19 cellular contexts compared by ENCODE assay signal in the genomic region with DNA sequence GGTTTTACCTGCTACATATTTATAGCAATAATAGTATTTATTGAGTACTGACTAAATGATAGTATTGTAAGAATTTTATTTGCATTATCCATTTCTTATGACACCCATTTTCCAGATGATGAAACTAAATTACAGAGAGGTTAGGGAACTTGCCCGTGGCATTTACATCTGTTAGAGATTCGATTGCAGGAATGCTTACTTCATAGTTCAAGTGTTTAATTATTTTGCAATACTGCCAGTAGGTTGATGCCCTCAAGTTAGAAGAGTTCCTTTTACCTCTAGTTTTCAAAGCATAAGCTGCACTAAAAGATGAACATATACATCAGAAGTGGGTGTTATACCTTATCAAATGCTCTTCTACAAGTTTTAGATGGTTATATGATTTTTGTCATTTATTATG.
DNase-seq lines count a peak whose midpoint lies in the region; ATAC-seq, FAIRE-seq and TF ChIP-seq lines count a peak whose summit lies in the region.
"Had no signal": no experiment of that assay in that cellular context is flagged by ENCODE, and none has a peak within 500 bp of the region (broad histone marks: within the 10 kb centered on the region; RNA-seq: fewer than 3 reads in every experiment).

No MANE protein-coding gene starts in this region.

- H4K8ac ChIP-seq in mesenchymal stem cell (ENCODE audit: low read length): no peak overlapping the region

- H3K9me3 ChIP-seq in neural progenitor cell (ENCODE audit: low read depth) (no peaks in the 10 kb centered on the region), vagina (no peaks in the 10 kb centered on the region), mesenchymal stem cell (ENCODE audit: control insufficient read depth, low read length) (no peaks in the 10 kb centered on the region)
- H3K9me3 ChIP-seq: BE2C had no signal

- H3K27ac Mint-ChIP-seq in neural progenitor cell: no peak overlapping the region
- H3K27ac Mint-ChIP-seq: CD4-positive, CD25-positive, alpha-beta regulatory T cell had no signal

- H4K20me1 ChIP-seq in neural progenitor cell (ENCODE audit: low read depth): no peaks in the 10 kb centered on the region

- H2BK120ac ChIP-seq in mesenchymal stem cell (ENCODE audit: low read depth, low read length): no peak overlapping the region

- no peak overlapping the region for H3K18ac ChIP-seq in mesenchymal stem cell (ENCODE audit: low read depth in 1 of 2, low read length in 2 of 2)

- H3K4ac ChIP-seq in mesenchymal stem cell (ENCODE audit: low read depth in 1 of 2, low read length in 2 of 2): no peak overlapping the region

- H2BK5ac ChIP-seq in mesenchymal stem cell (ENCODE audit: low read depth, low read length, poor library complexity, severe bottlenecking): no peak overlapping the region

- peaks cover 13% of the 10 kb centered on the region for H3K9me3 Mint-ChIP-seq in neural progenitor cell

- peaks cover 15% of the 10 kb centered on the region for H3K4me1 Mint-ChIP-seq in neural progenitor cell
- H3K4me1 Mint-ChIP-seq: CD4-positive, CD25-positive, alpha-beta regulatory T cell had no signal

- FAIRE-seq in bronchial epithelial cell (lab: Jason Lieb, UNC): no peak
- FAIRE-seq: A204.1, G401.6, K562 had no signal

- H3K36me3 ChIP-seq in bronchial epithelial cell (ENCODE audit: control insufficient read depth, insufficient read depth, low read length) (no peaks in the 10 kb centered on the region), neural progenitor cell (no peaks in the 10 kb centered on the region), vagina (no peaks in the 10 kb centered on the region), mesenchymal stem cell (ENCODE audit: control insufficient read depth in 1 of 2, insufficient read depth in 2 of 2, low read depth in 1 of 2, low read length in 2 of 2) (no peaks in the 10 kb centered on the region)
- H3K36me3 ChIP-seq: BE2C had no signal

- peaks cover 19% of the 10 kb centered on the region for H3K36me3 Mint-ChIP-seq in neural progenitor cell
- H3K36me3 Mint-ChIP-seq: CD4-positive, CD25-positive, alpha-beta regulatory T cell had no signal

- H3K4me2 ChIP-seq in neural progenitor cell (peak overlapping the region; percentile 17), mesenchymal stem cell (ENCODE audit: low read length, poor library complexity, severe bottlenecking) (no peak overlapping the region)

- intact Hi-C loops in vagina (cut with DNase I): no loop called here

- H3K27ac ChIP-seq in neural progenitor cell: no peak overlapping the region
- H3K27ac ChIP-seq in vagina: peak overlapping the region; percentile 27
- no peak overlapping the region for H3K27ac ChIP-seq in mesenchymal stem cell (ENCODE audit: low read length, poor library complexity, severe bottlenecking)

- H3K4me3 Mint-ChIP-seq in neural progenitor cell: no peak overlapping the region
- H3K4me3 Mint-ChIP-seq: CD4-positive, CD25-positive, alpha-beta regulatory T cell had no signal

- no peak overlapping the region for H2AK5ac ChIP-seq in mesenchymal stem cell (ENCODE audit: low read length, severe bottlenecking)

- peaks cover 30% of the 10 kb centered on the region for H3K4me1 ChIP-seq in neural progenitor cell
- H3K4me1 ChIP-seq in vagina: peaks cover 18% of the 10 kb centered on the region
- no peaks in the 10 kb centered on the region for H3K4me1 ChIP-seq in mesenchymal stem cell (ENCODE audit: control insufficient read depth, insufficient read depth, low read depth, low read length)
- H3K4me1 ChIP-seq: Caco-2 had no signal

- 14% methylated on average over 2 of the region's 2 CpGs for WGBS in mesenchymal stem cell

- no peak overlapping the region for H2BK15ac ChIP-seq in mesenchymal stem cell (ENCODE audit: low read depth, poor library complexity, severe bottlenecking)

- peaks cover 21% of the 10 kb centered on the region for H3F3A ChIP-seq in neural progenitor cell (ENCODE audit: low read depth)

- H2BK12ac ChIP-seq in mesenchymal stem cell (ENCODE audit: low read length in 2 of 2): no peak overlapping the region

- no peaks in the 10 kb centered on the region for H3K27me3 ChIP-seq in bronchial epithelial cell (ENCODE audit: control insufficient read depth, insufficient read depth, low read length)
- H3K27me3 ChIP-seq in neural progenitor cell: no peaks in the 10 kb centered on the region
- H3K27me3 ChIP-seq in vagina: no peaks in the 10 kb centered on the region
- H3K27me3 ChIP-seq in mesenchymal stem cell (ENCODE audit: control insufficient read depth in 1 of 2, insufficient read depth in 1 of 2, low read length in 2 of 2): peaks cover 0 to 3% of the 10 kb centered on the region in 2 experiments
- H3K27me3 ChIP-seq: BE2C had no signal

- H4K91ac ChIP-seq in mesenchymal stem cell (ENCODE audit: low read length): no peak overlapping the region

- H3K4me3 ChIP-seq in bronchial epithelial cell (ENCODE audit: low read depth, low read length): no peak overlapping the region
- no peak overlapping the region for H3K4me3 ChIP-seq in neural progenitor cell
- H3K4me3 ChIP-seq in vagina: no peak overlapping the region
- no peak overlapping the region for H3K4me3 ChIP-seq in mesenchymal stem cell (ENCODE audit: insufficient read depth in 1 of 2, low read depth in 1 of 2, low read length in 2 of 2)
- H3K4me3 ChIP-seq: K562 had no signal

- H2AFZ ChIP-seq in neural progenitor cell (replicated peaks): no peak overlapping the region
- H2AFZ ChIP-seq in mesenchymal stem cell (ENCODE audit: low read depth, low read length): no peak overlapping the region

- no peaks in the 10 kb centered on the region for H3K79me1 ChIP-seq in mesenchymal stem cell (replicated peaks; ENCODE audit: low read length, poor library complexity, severe bottlenecking)

- no peak for TF ChIP-seq POLR2A in vagina (IDR thresholded peaks at IDR 0.05)

- H3K79me2 ChIP-seq in neural progenitor cell (ENCODE audit: low read depth): no peaks in the 10 kb centered on the region

- H3K9ac ChIP-seq in neural progenitor cell (no peak overlapping the region), mesenchymal stem cell (ENCODE audit: low read length) (no peak overlapping the region)

- peaks cover 4% of the 10 kb centered on the region for H3K27me3 Mint-ChIP-seq in neural progenitor cell (ENCODE audit: insufficient read depth, low read depth)
- H3K27me3 Mint-ChIP-seq: CD4-positive, CD25-positive, alpha-beta regulatory T cell had no signal

- H3K14ac ChIP-seq in mesenchymal stem cell (ENCODE audit: low read length in 2 of 2): no peak overlapping the region

- DNase-seq in NOMO-1 treated with DMSO at 0.1 percent for 48 hours (lab: John Stamatoyannopoulos, UW; ENCODE audit: unreplicated experiment) (peak; percentile 30), NOMO-1 treated with dmso at 0.1 percent for 144 hours (lab: John Stamatoyannopoulos, UW; ENCODE audit: unreplicated experiment) (no peak), bronchial epithelial cell (ENCODE audit: low read depth) (peak; percentile 47), neural progenitor cell (ENCODE audit: low spot score) (no peak), vagina (ENCODE audit: extremely low spot score in 2 of 2) (no peak), mesenchymal stem cell (no peak), NCI-H2227 treated with DMSO at 0.1 percent for 48 hours (lab: John Stamatoyannopoulos, UW) (no peak)
- DNase-seq: BE2C; Caco-2; CD4-positive, CD25-positive, alpha-beta regulatory T cell; NCI-H1092; NCI-H2171; NCI-H446; SIG-M5 had no signal

- no peak for ATAC-seq in HG03159 (IDR thresholded peaks at IDR 0.05; ENCODE audit: unreplicated experiment)
- ATAC-seq: HCT116, K562 had no signal

- TF ChIP-seq CTCF in bronchial epithelial cell (IDR thresholded peaks at IDR 0.05; ENCODE audit: insufficient read depth, low read length, severe bottlenecking): no peak
- TF ChIP-seq CTCF in neural progenitor cell (IDR thresholded peaks at IDR 0.05): no peak
- no peak for TF ChIP-seq CTCF in vagina (IDR thresholded peaks at IDR 0.05)

- no peak overlapping the region for H3K23ac ChIP-seq in mesenchymal stem cell (ENCODE audit: low read length in 2 of 2)

Comparison
In these comparisons a context has a peak if more than half of its experiments do, and no peak if none do; other contexts are left out.
1. DNase-seq: peak in NOMO-1 treated with DMSO at 0.1 percent for 48 hours (single experiment) and bronchial epithelial cell (single experiment); none in NOMO-1 treated with dmso at 0.1 percent for 144 hours (single experiment), neural progenitor cell (single experiment), vagina (0 of 2), mesenchymal stem cell (single experiment) and NCI-H2227 treated with DMSO at 0.1 percent for 48 hours (single experiment).